Comparison of ENCODE assay signal across 11 cellular contexts in the genomic region with DNA sequence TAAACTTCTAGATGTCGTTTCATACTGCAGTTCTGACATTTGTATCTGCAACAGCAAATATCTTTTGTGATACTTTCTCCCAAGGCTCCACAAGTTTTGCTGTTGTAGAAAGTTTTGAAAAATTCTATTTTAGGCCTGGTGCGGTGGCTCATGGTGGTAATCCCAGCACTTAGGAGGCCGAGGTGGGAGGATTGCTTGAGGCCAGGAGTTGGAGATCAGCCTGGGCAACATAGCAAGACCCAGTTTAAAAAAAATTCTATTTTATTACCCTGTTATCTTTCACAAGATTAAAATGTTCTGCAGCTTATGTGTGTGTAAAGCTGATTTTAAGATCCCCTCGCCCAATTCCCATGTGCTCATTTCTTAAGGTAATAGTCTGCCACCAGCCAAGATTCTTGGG. TPM values are rescaled to one million over a fixed set of nuclear protein-coding genes. Genes with fewer than 3 reads are reported as not detected.
DNase-seq lines count a peak whose midpoint lies in the region; ATAC-seq and TF ChIP-seq lines count a peak whose summit lies in the region.
"Had no signal": no experiment of that assay in that cellular context is flagged by ENCODE, and none has a peak within 500 bp of the region (broad histone marks: within the 10 kb centered on the region; RNA-seq: fewer than 3 reads in every experiment).

No MANE protein-coding gene starts in this region.

- H3K36me3 ChIP-seq in BJ (ENCODE audit: control insufficient read depth, insufficient read depth, low read length) (no peaks in the 10 kb centered on the region), brain microvascular endothelial cell (replicated peaks) (peaks cover 8% of the 10 kb centered on the region), mesenchymal stem cell (ENCODE audit: control insufficient read depth in 1 of 2, insufficient read depth in 2 of 2, low read depth in 1 of 2, low read length in 2 of 2) (peaks cover 3 to 6% of the 10 kb centered on the region in 2 experiments)

- DNase-seq in BJ (ENCODE audit: low read depth) = no peak
- no peak for DNase-seq in HL-60 (ENCODE audit: low read depth in 1 of 2, low spot score in 1 of 2)
- DNase-seq in brain microvascular endothelial cell = no peak
- no peak for DNase-seq in mesenchymal stem cell
- DNase-seq in NCI-H128 (lab: John Stamatoyannopoulos, UW; ENCODE audit: unreplicated experiment) = no peak
- DNase-seq in kidney tubule cell (ENCODE audit: low spot score) = no peak
- DNase-seq in RKO (ENCODE audit: low spot score) = no peak
- DNase-seq: anterior cingulate cortex; Right ventricle myocardium superior; stimulated activated CD4-positive, alpha-beta T cell treated with anti-CD3 and anti-CD28 coated beads, Interleukin-2, amount 100 ng/mL, for 24 hours had no signal

- in situ Hi-C loops in brain microvascular endothelial cell (cut with HindIII; ENCODE audit: low pct_ligation_motif_present, low sequenced_read_pairs) = no loop called here

- POLR2A ChIA-PET in BJ (lab: Charles Lee) = no interaction called here

- no peak overlapping the region for H2BK12ac ChIP-seq in mesenchymal stem cell (ENCODE audit: low read length in 2 of 2)

- H3K4me3 ChIP-seq in BJ (ENCODE audit: low read depth, low read length) (peak overlapping the region; percentile 78), HL-60 (replicated peaks; ENCODE audit: insufficient read depth, low read length) (peak overlapping the region; percentile 96), brain microvascular endothelial cell (ENCODE audit: low read depth, low read length) (peak overlapping the region; percentile 81), mesenchymal stem cell (ENCODE audit: insufficient read depth in 1 of 2, low read depth in 1 of 2, low read length in 2 of 2) (peak overlapping the region in 1 of 2 experiments; percentile 88)

- no peak overlapping the region for H2AK5ac ChIP-seq in mesenchymal stem cell (ENCODE audit: low read length, severe bottlenecking)

- H2BK5ac ChIP-seq in mesenchymal stem cell (ENCODE audit: low read depth, low read length, poor library complexity, severe bottlenecking) = no peak overlapping the region

- no peak overlapping the region for H2BK15ac ChIP-seq in mesenchymal stem cell (ENCODE audit: low read depth, poor library complexity, severe bottlenecking)

- no peak overlapping the region for H4K8ac ChIP-seq in mesenchymal stem cell (ENCODE audit: low read length)

- H3K27me3 ChIP-seq in BJ (ENCODE audit: control insufficient read depth, insufficient read depth, low read length) (no peaks in the 10 kb centered on the region), HL-60 (ENCODE audit: insufficient read depth, poor library complexity, severe bottlenecking) (no peaks in the 10 kb centered on the region), brain microvascular endothelial cell (replicated peaks) (no peaks in the 10 kb centered on the region), mesenchymal stem cell (ENCODE audit: control insufficient read depth in 1 of 2, insufficient read depth in 1 of 2, low read length in 2 of 2) (no peaks in the 10 kb centered on the region)

- H3K9me3 ChIP-seq in mesenchymal stem cell (ENCODE audit: control insufficient read depth, low read length) = no peaks in the 10 kb centered on the region

- no peak overlapping the region for H3K4ac ChIP-seq in mesenchymal stem cell (ENCODE audit: low read depth in 1 of 2, low read length in 2 of 2)

- H3K18ac ChIP-seq in mesenchymal stem cell (ENCODE audit: low read depth in 1 of 2, low read length in 2 of 2) = no peak overlapping the region

- no peak for ATAC-seq in GM18867 (IDR thresholded peaks at IDR 0.05; ENCODE audit: unreplicated experiment)

- WGBS in mesenchymal stem cell = 100% methylated on average over 3 of the region's 4 CpGs

- H3K4me2 ChIP-seq in mesenchymal stem cell (ENCODE audit: low read length, poor library complexity, severe bottlenecking) = peak overlapping the region; percentile 42

- CTCF ChIA-PET in BJ (lab: Yijun Ruan, JAX) = interaction anchor here (2.1 kb wide), 1 partner anchor 65 kb away, joined by 5 read pairs; a partner anchor contains a TSS

- H3K14ac ChIP-seq in mesenchymal stem cell (ENCODE audit: low read length in 2 of 2) = no peak overlapping the region

- TF ChIP-seq CTCF in BJ (IDR thresholded peaks at IDR 0.05; ENCODE audit: insufficient read depth, low read depth, low read length) (no peak), HL-60 (IDR thresholded peaks at IDR 0.05; ENCODE audit: insufficient read depth, low read length) (no peak), brain microvascular endothelial cell (IDR thresholded peaks at IDR 0.05; ENCODE audit: low read depth, low read length, missing control alignments) (no peak)

- H2BK120ac ChIP-seq in mesenchymal stem cell (ENCODE audit: low read depth, low read length) = no peak overlapping the region

- peak overlapping the region; percentile 94 for H3K9ac ChIP-seq in mesenchymal stem cell (ENCODE audit: low read length)

- H2AFZ ChIP-seq in mesenchymal stem cell (ENCODE audit: low read depth, low read length) = no peak overlapping the region

- no peak overlapping the region for H4K91ac ChIP-seq in mesenchymal stem cell (ENCODE audit: low read length)

- H3K27ac ChIP-seq in HL-60 (replicated peaks) (peak overlapping the region; percentile 84; the same call in 1 of the 2 replicates), brain microvascular endothelial cell (no peak overlapping the region), mesenchymal stem cell (ENCODE audit: low read length, poor library complexity, severe bottlenecking) (no peak overlapping the region)

- H3K23ac ChIP-seq in mesenchymal stem cell (ENCODE audit: low read length in 2 of 2) = no peak overlapping the region

- H3K79me1 ChIP-seq in mesenchymal stem cell (replicated peaks; ENCODE audit: low read length, poor library complexity, severe bottlenecking) = no peaks in the 10 kb centered on the region

- peaks cover 6% of the 10 kb centered on the region for H3K4me1 ChIP-seq in mesenchymal stem cell (ENCODE audit: control insufficient read depth, insufficient read depth, low read depth, low read length)

RNA-seq across cellular contexts. Expression of a gene that starts 1.4 kb away (rescaled TPM):
- polyA plus RNA-seq in BJ (2011; rRNA removed) = 203 and 204 TPM in 2 replicates
- polyA minus RNA-seq in BJ (2011; rRNA and poly(A)+ RNA removed) = 218 and 294 TPM in 2 replicates
- polyA plus RNA-seq in mesenchymal stem cell (2013, experiment 1 of 2) = 120 TPM
- 115 TPM for polyA plus RNA-seq in mesenchymal stem cell (2013, experiment 2 of 2)

RNA-seq across cellular contexts. Expression of a gene that starts 35.5 kb away (rescaled TPM):
- not detected in 2 replicates for polyA plus RNA-seq in BJ (2011; rRNA removed)
- polyA minus RNA-seq in BJ (2011; rRNA and poly(A)+ RNA removed) = not detected in 2 replicates
- polyA plus RNA-seq in mesenchymal stem cell (2013, experiment 1 of 2) = not detected
- not detected for polyA plus RNA-seq in mesenchymal stem cell (2013, experiment 2 of 2)

RNA-seq across cellular contexts. Expression of a gene that starts 59.9 kb away (rescaled TPM):
- 0.16 and 0.21 TPM in 2 replicates for polyA plus RNA-seq in BJ (2011; rRNA removed)
- polyA minus RNA-seq in BJ (2011; rRNA and poly(A)+ RNA removed) = 0.93 and 1.2 TPM in 2 replicates
- 0.80 TPM for polyA plus RNA-seq in mesenchymal stem cell (2013, experiment 1 of 2)
- polyA plus RNA-seq in mesenchymal stem cell (2013, experiment 2 of 2) = 1.0 TPM
